ENCODE assay signal across 8 cellular contexts in the genomic region with DNA sequence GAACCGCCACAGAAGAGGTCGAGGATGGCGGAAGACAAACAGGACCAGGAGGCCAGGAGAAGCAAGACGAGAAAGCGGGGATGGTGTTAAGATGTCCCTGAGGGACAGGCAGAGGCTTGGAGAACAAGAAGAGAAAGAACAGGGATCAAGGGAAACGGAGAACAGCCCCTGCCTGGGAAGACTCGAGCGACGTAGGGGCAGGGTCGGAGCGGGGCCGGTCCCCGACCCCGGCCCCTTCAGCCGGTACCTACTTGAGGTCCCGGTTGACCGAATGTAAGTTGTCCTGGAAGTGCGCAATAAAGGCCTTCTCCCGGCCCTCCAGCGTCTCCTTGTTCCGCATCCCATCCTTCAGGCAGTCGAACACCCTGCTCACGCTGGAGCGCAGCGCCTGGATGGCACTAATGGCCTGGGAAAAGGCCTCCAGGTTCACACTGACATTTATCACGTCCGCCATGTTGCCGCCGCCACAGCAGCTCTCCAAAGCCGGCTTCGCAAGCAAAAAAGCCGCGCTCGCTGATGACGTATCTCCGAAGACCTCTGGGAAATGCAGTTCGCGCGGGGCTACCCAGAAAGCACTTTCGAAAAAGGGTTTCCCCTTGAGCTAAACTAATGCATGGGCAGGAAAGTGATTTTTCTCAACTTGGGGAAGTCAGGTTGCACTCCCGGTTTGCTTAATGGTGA. TPM values are rescaled to one million over a fixed set of nuclear protein-coding genes. Genes with fewer than 3 reads are reported as not detected.
DNase-seq lines count a peak whose midpoint lies in the region; ATAC-seq and TF ChIP-seq lines count a peak whose summit lies in the region.

MED27 (minus strand) TSS at position 477 of the 681 bp plus-strand sequence; CDS start at position 454, 23 bp downstream.

- DNase-seq in GM12865 (ENCODE audit: low read depth) = peak; percentile 93
- DNase-seq in NCI-H187 (lab: John Stamatoyannopoulos, UW) = peak; percentile 23 to 29
- peak; percentile 81 to 89 (median 82) for DNase-seq in T-helper 17 cell
- DNase-seq in amygdala (lab: John Stamatoyannopoulos, UW) = peak; percentile 29 to 96 (median 85)
- peak; percentile 95 for DNase-seq in right atrium auricular region (ENCODE audit: low spot score)
- peak; percentile 92 to 95 for DNase-seq in psoas muscle
- DNase-seq in uterus = peak; percentile 92 to 93

- H3K27ac ChIP-seq in right atrium auricular region (peak within 1 kb of the TSS; percentile 58 to 86), psoas muscle (peak within 1 kb of the TSS; percentile 80), uterus (peak within 1 kb of the TSS; percentile 62 to 71)

- no peaks in the 10 kb centered on the region for H3K27me3 Mint-ChIP-seq in T-helper 17 cell

- H3K4me1 ChIP-seq in right atrium auricular region (peaks cover 0 to 28% of the 10 kb centered on the region in 2 donors), psoas muscle (peaks cover 28% of the 10 kb centered on the region), uterus (peaks cover 0 to 7% of the 10 kb centered on the region in 2 donors)

- no peaks in the 10 kb centered on the region for H3K36me3 ChIP-seq in right atrium auricular region
- H3K36me3 ChIP-seq in psoas muscle (ENCODE audit: insufficient read depth in 1 of 2, low read depth in 1 of 2) = peaks cover 3 to 29% of the 10 kb centered on the region in 2 donors
- H3K36me3 ChIP-seq in uterus = no peaks in the 10 kb centered on the region

- H3K27me3 ChIP-seq in right atrium auricular region (no peaks in the 10 kb centered on the region), psoas muscle (ENCODE audit: insufficient read depth in 3 of 3, low read length in 2 of 3) (peaks cover 0 to 5% (median 4%) of the 10 kb centered on the region in 3 donors), uterus (no peaks in the 10 kb centered on the region)

- peaks cover 32% of the 10 kb centered on the region for H3K4me1 Mint-ChIP-seq in T-helper 17 cell

- H3K4me3 Mint-ChIP-seq in T-helper 17 cell = peak within 1 kb of the TSS; percentile 98

- H3K4me3 ChIP-seq in GM12865 (ENCODE audit: low read depth, low read length) = peak within 1 kb of the TSS; percentile 98
- H3K4me3 ChIP-seq in right atrium auricular region = peak within 1 kb of the TSS; percentile 76 to 92
- H3K4me3 ChIP-seq in psoas muscle = peak within 1 kb of the TSS; percentile 78
- peak within 1 kb of the TSS; percentile 54 to 73 for H3K4me3 ChIP-seq in uterus

- H3K36me3 Mint-ChIP-seq in T-helper 17 cell (ENCODE audit: low read depth) = peaks cover 5% of the 10 kb centered on the region

- ATAC-seq in HG02840 (IDR thresholded peaks at IDR 0.05; ENCODE audit: low FRiP score, unreplicated experiment) (peak; percentile 94), T-helper 17 cell (peak; percentile 98), psoas muscle (peak; percentile 91 to 99 (median 95))

- TF ChIP-seq POLR2A in uterus (IDR thresholded peaks at IDR 0.05) = peak in 1 of 2 donors; percentile 40

- TF ChIP-seq CTCF in GM12865 (IDR thresholded peaks at IDR 0.05; ENCODE audit: insufficient read depth, low read depth, low read length, missing control alignments) (no peak), right atrium auricular region (IDR thresholded peaks at IDR 0.05) (no peak), psoas muscle (IDR thresholded peaks at IDR 0.05) (no peak), uterus (IDR thresholded peaks at IDR 0.05) (no peak)

- 0 to 6% (median 3%) methylated on average over 41 of the region's 41 CpGs for WGBS in psoas muscle, 3 donors

- H3K27ac Mint-ChIP-seq in T-helper 17 cell = peak within 1 kb of the TSS; percentile 96

- H3K9me3 ChIP-seq in T-helper 17 cell (ENCODE audit: control insufficient read depth, low read length, poor library complexity, severe bottlenecking) (no peaks in the 10 kb centered on the region), right atrium auricular region (no peaks in the 10 kb centered on the region), psoas muscle (no peaks in the 10 kb centered on the region), uterus (no peaks in the 10 kb centered on the region)

- intact Hi-C loops in psoas muscle (cut with DNase I) (no loop called here), uterus (cut with DNase I; ENCODE audit: low total_unique reads) (no loop called here)

RNA-seq across cellular contexts. Expression of gene MED27, which starts in this region (rescaled TPM):
- total RNA-seq in T-helper 17 cell (10 to 100 TPM; 19.2 to 28.9 TPM), right atrium auricular region (10 to 100 TPM; 12.5 to 15.3 TPM), psoas muscle (10 to 100 TPM; 10.7 to 21.2 (median 14.1) TPM), uterus (10 to 100 TPM in 2 of 4 donors, 1 to 10 TPM in 2; 4.6 to 29.3 (median 10.7) TPM)
- polyA plus RNA-seq in psoas muscle = 10 to 100 TPM; 13.4 to 24.4 (median 17.1) TPM

Comparison
In these comparisons a context has a peak if more than half of its experiments do, and no peak if none do; other contexts are left out.
1. Peak in every context shown above with its lines: DNase-seq, ATAC-seq, H3K4me3 ChIP-seq and H3K27ac ChIP-seq.
2. DNase-seq: peak in every context shown above with its lines; median percentile 95 in right atrium auricular region; 94 in psoas muscle; 93 in GM12865; 92 in uterus; 85 in amygdala; 82 in T-helper 17 cell; 26 in NCI-H187.